34 cellular contexts compared by ENCODE assay signal in the genomic region with DNA sequence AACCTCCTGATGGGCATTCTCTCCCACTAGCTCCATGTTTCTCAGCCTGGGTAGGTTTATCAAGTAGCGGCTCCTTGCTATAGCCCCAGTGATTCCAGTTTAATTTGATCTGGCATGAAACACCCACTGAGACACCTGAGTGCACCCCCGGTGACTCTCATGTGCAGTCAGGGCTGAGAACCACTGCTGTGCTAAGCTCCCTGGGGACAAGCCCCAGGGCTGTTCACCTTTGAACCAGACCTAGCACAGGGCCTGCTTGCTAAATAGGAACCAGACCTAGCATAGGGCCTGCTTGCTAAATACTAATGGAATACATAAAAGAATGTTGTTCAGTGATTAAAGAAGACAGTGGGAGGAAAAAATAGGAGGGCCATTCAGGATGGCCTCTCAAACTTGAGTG.
"Had no signal": no experiment of that assay in that cellular context is flagged by ENCODE, and none has a peak within 500 bp of the region (broad histone marks: within the 10 kb centered on the region; RNA-seq: fewer than 3 reads in every experiment).

No MANE protein-coding gene starts in this region.

- H3K27ac Mint-ChIP-seq: activated CD4-positive, alpha-beta memory T cell treated with anti-CD3 and anti-CD28 coated beads for 36 hours; activated CD4-positive, alpha-beta T cell treated with anti-CD3 and anti-CD28 coated beads for 36 hours; activated CD4-positive, alpha-beta T cell treated with anti-CD3 and anti-CD28 coated beads, Interleukin-2, amount 10 ng/mL, durations not matched to agents 24 days and 14 days; activated CD8-positive, alpha-beta memory T cell treated with anti-CD3 and anti-CD28 coated beads, Interleukin-2, amount 10 ng/mL, durations not matched to agents 7 days and 5 days; activated CD8-positive, alpha-beta T cell treated with anti-CD3 and anti-CD28 coated beads, Interleukin-2, amount 10 ng/mL, durations not matched to agents 7 days and 5 days; activated naive CD8-positive, alpha-beta T cell; activated T-helper 1 cell treated with anti-CD3 and anti-CD28 coated beads, Interleukin-12 subunit alpha, Interleukin-12 subunit beta, Interleukin-2, Interleukin-4 antibody, amounts not matched to agents 30 ng/mL and 10 ng/mL and 1 ng/mL, durations not matched to agents 14 hours and 24 hours and 36 hours; T-cell; T-helper 1 cell treated with Interleukin-12 subunit alpha and Interleukin-12 subunit beta and Interleukin-4 antibody, amounts not matched to agents 30 μg/mL and 1 μg/mL, for 36 hours; T-helper 2 cell treated with Interferon-gamma antibody and Interleukin-4, amounts not matched to agents 5 μg/mL and 100 μg/mL, for 36 hours had no signal

- DNase-seq: activated CD4-positive, alpha-beta memory T cell treated with anti-CD3 and anti-CD28 coated beads for 36 hours; activated CD4-positive, alpha-beta T cell treated with anti-CD3 and anti-CD28 coated beads for 36 hours; activated CD4-positive, alpha-beta T cell treated with anti-CD3 and anti-CD28 coated beads, Interleukin-2, amount 10 ng/mL, durations not matched to agents 24 days and 14 days; activated CD4-positive, CD25-positive, alpha-beta regulatory T cell; activated CD4-positive, CD25-positive, alpha-beta regulatory T cell treated with anti-CD3 and anti-CD28 coated beads, Interleukin-2, amount 50 U/mL, for 72 hours; activated CD8-positive, alpha-beta memory T cell treated with anti-CD3 and anti-CD28 coated beads, Interleukin-2, amount 10 ng/mL, durations not matched to agents 7 days and 5 days; activated CD8-positive, alpha-beta memory T cell treated with anti-CD3 and anti-CD28 coated beads, Interleukin-2, amount 50 U/mL, for 4 hours; activated CD8-positive, alpha-beta T cell treated with anti-CD3 and anti-CD28 coated beads, Interleukin-2, amount 10 ng/mL, durations not matched to agents 7 days and 5 days; activated gamma-delta T cell; activated naive CD4-positive, alpha-beta T cell; activated naive CD4-positive, alpha-beta T cell treated with anti-CD3 and anti-CD28 coated beads, Interleukin-2, amount 50 U/mL, for 16 hours; activated T-cell treated with anti-CD3 and anti-CD28 coated beads, Interleukin-2, amount 50 U/mL, for 1 hour; activated T-cell treated with anti-CD3 and anti-CD28 coated beads, Interleukin-2, amount 50 U/mL, for 48 hours; amygdala; aorta; body of pancreas; caudate nucleus; cortex of kidney; dermis blood vessel endothelial cell; effector CD4-positive, alpha-beta T cell; effector memory CD8-positive, alpha-beta T cell; erythroblast; esophagus squamous epithelium; foreskin melanocyte; SW 1271; T-cell; T1000; WERI-Rb-1 had no signal

- H3K4me3 ChIP-seq: body of pancreas, esophagus squamous epithelium, gastroesophageal sphincter had no signal

- ATAC-seq: activated CD4-positive, alpha-beta T cell treated with anti-CD3 and anti-CD28 coated beads for 36 hours; activated CD8-positive, alpha-beta memory T cell treated with anti-CD3 and anti-CD28 coated beads, Interleukin-2, amount 10 ng/mL, durations not matched to agents 7 days and 5 days; activated CD8-positive, alpha-beta T cell treated with anti-CD3 and anti-CD28 coated beads, Interleukin-2, amount 10 ng/mL, durations not matched to agents 7 days and 5 days; body of pancreas; effector memory CD8-positive, alpha-beta T cell; gastroesophageal sphincter; T-cell had no signal

- H3K27me3 Mint-ChIP-seq: activated CD4-positive, alpha-beta memory T cell treated with anti-CD3 and anti-CD28 coated beads for 36 hours; activated CD4-positive, alpha-beta T cell treated with anti-CD3 and anti-CD28 coated beads for 36 hours; activated CD8-positive, alpha-beta memory T cell treated with anti-CD3 and anti-CD28 coated beads, Interleukin-2, amount 10 ng/mL, durations not matched to agents 7 days and 5 days; activated naive CD8-positive, alpha-beta T cell; effector memory CD8-positive, alpha-beta T cell; T-cell had no signal

- H3K27ac ChIP-seq: body of pancreas, esophagus squamous epithelium, gastroesophageal sphincter, WERI-Rb-1 had no signal

- H3K36me3 ChIP-seq: esophagus squamous epithelium, gastroesophageal sphincter, WERI-Rb-1 had no signal

- H3K9me3 ChIP-seq: body of pancreas, esophagus squamous epithelium, gastroesophageal sphincter had no signal

- FAIRE-seq: colon had no signal

- H3K9me3 Mint-ChIP-seq: effector memory CD8-positive, alpha-beta T cell had no signal

- H3K4me3 Mint-ChIP-seq: activated CD4-positive, alpha-beta memory T cell treated with anti-CD3 and anti-CD28 coated beads for 36 hours; activated CD4-positive, alpha-beta T cell treated with anti-CD3 and anti-CD28 coated beads for 36 hours; activated CD4-positive, alpha-beta T cell treated with anti-CD3 and anti-CD28 coated beads, Interleukin-2, amount 10 ng/mL, durations not matched to agents 24 days and 14 days; activated CD8-positive, alpha-beta memory T cell treated with anti-CD3 and anti-CD28 coated beads, Interleukin-2, amount 10 ng/mL, durations not matched to agents 7 days and 5 days; activated CD8-positive, alpha-beta T cell treated with anti-CD3 and anti-CD28 coated beads, Interleukin-2, amount 10 ng/mL, durations not matched to agents 7 days and 5 days; activated naive CD8-positive, alpha-beta T cell; activated T-helper 1 cell treated with anti-CD3 and anti-CD28 coated beads, Interleukin-12 subunit alpha, Interleukin-12 subunit beta, Interleukin-2, Interleukin-4 antibody, amounts not matched to agents 30 ng/mL and 10 ng/mL and 1 ng/mL, durations not matched to agents 14 hours and 24 hours and 36 hours; effector memory CD8-positive, alpha-beta T cell; T-cell; T-helper 1 cell treated with Interleukin-12 subunit alpha and Interleukin-12 subunit beta and Interleukin-4 antibody, amounts not matched to agents 30 μg/mL and 1 μg/mL, for 36 hours; T-helper 2 cell treated with Interferon-gamma antibody and Interleukin-4, amounts not matched to agents 5 μg/mL and 100 μg/mL, for 36 hours had no signal

- H3K4me1 Mint-ChIP-seq: activated CD4-positive, alpha-beta T cell treated with anti-CD3 and anti-CD28 coated beads, Interleukin-2, amount 10 ng/mL, durations not matched to agents 24 days and 14 days; activated CD8-positive, alpha-beta memory T cell treated with anti-CD3 and anti-CD28 coated beads, Interleukin-2, amount 10 ng/mL, durations not matched to agents 7 days and 5 days had no signal

- H3K27me3 ChIP-seq: body of pancreas, esophagus squamous epithelium, gastroesophageal sphincter had no signal

- H3K4me1 ChIP-seq: body of pancreas, esophagus squamous epithelium had no signal
